Comparison of ENCODE assay signal across 1 cellular context in genomic region chr3:119918992-119919933, GRCh38.
TF ChIP-seq lines count a peak whose summit lies in the region.

No MANE protein-coding gene starts in this region.

TF ChIP-seq in HepG2, 621 proteins besides CTCF, POLR2A, EP300 and RAD21 (continued from another document):
- no peak for TF ChIP-seq ZMAT5 (CRISPR knock-in tag; IDR thresholded peaks at IDR 0.05; ENCODE audit: borderline replicate concordance, low read depth)
